ENCODE assay signal across 8 cellular contexts in genomic region chr13:27449081-27449603, GRCh38. TPM values are rescaled to one million over a fixed set of nuclear protein-coding genes. Genes with fewer than 3 reads are reported as not detected.
A peak's percentile ranks its signal among the peaks of the same experiment; 100 is the strongest.
DNase-seq lines count a peak whose midpoint lies in the region; ATAC-seq and TF ChIP-seq lines count a peak whose summit lies in the region.

No MANE protein-coding gene starts in this region.

- H3K27me3 ChIP-seq in kidney epithelial cell (ENCODE audit: control insufficient read depth, insufficient read depth, low read length) (no peaks in the 10 kb centered on the region), testis (no peaks in the 10 kb centered on the region)

- ATAC-seq in HG02642 (IDR thresholded peaks at IDR 0.05; ENCODE audit: poor library complexity, unreplicated experiment) (no peak), GM19467 (IDR thresholded peaks at IDR 0.05; ENCODE audit: unreplicated experiment) (no peak), left lobe of liver (no peak)

- H3K36me3 Mint-ChIP-seq in activated CD4-positive, alpha-beta T cell treated with anti-CD3 and anti-CD28 coated beads, Interleukin-2, amount 10 ng/mL, durations not matched to agents 24 days and 14 days (ENCODE audit: low read depth), result peaks cover 17% of the 10 kb centered on the region
- H3K36me3 Mint-ChIP-seq in activated T-helper 2 cell treated with anti-CD3 and anti-CD28 coated beads, Interferon-gamma antibody, Interleukin-2, Interleukin-4, amounts not matched to agents 10 μg/mL and 5 μg/mL and 100 μg/mL, durations not matched to agents 14 hours and 24 hours and 36 hours (ENCODE audit: low read depth), result peaks cover 17% of the 10 kb centered on the region

- intact Hi-C loops in activated CD4-positive, alpha-beta T cell treated with anti-CD3 and anti-CD28 coated beads, Interleukin-2, amount 10 ng/mL, durations not matched to agents 24 days and 14 days (cut with micrococcal nuclease), result no loop called here
- intact Hi-C loops in activated T-helper 2 cell treated with anti-CD3 and anti-CD28 coated beads, Interferon-gamma antibody, Interleukin-2, Interleukin-4, amounts not matched to agents 10 μg/mL and 5 μg/mL and 100 μg/mL, durations not matched to agents 14 hours and 24 hours and 36 hours (cut with micrococcal nuclease), result no loop called here
- intact Hi-C loops in testis (cut with DNase I; ENCODE audit: low total_unique reads), result no loop called here

- peak overlapping the region; percentile 98 for H3K27ac ChIP-seq in testis

- H3K27ac Mint-ChIP-seq in activated CD4-positive, alpha-beta T cell treated with anti-CD3 and anti-CD28 coated beads, Interleukin-2, amount 10 ng/mL, durations not matched to agents 24 days and 14 days, result peak overlapping the region; percentile 96
- H3K27ac Mint-ChIP-seq in activated T-helper 2 cell treated with anti-CD3 and anti-CD28 coated beads, Interferon-gamma antibody, Interleukin-2, Interleukin-4, amounts not matched to agents 10 μg/mL and 5 μg/mL and 100 μg/mL, durations not matched to agents 14 hours and 24 hours and 36 hours, result peak overlapping the region; percentile 94

- no peak for TF ChIP-seq POLR2A in testis (IDR thresholded peaks at IDR 0.05)

- H3K36me3 ChIP-seq in kidney epithelial cell (ENCODE audit: control insufficient read depth, insufficient read depth, low read length) (no peaks in the 10 kb centered on the region), testis (ENCODE audit: low read depth, missing control alignments) (no peaks in the 10 kb centered on the region)

- no peaks in the 10 kb centered on the region for H3K9me3 ChIP-seq in testis

- H3K4me1 ChIP-seq in testis, result peaks cover 22% of the 10 kb centered on the region

- no peaks in the 10 kb centered on the region for H3K27me3 Mint-ChIP-seq in activated CD4-positive, alpha-beta T cell treated with anti-CD3 and anti-CD28 coated beads, Interleukin-2, amount 10 ng/mL, durations not matched to agents 24 days and 14 days
- H3K27me3 Mint-ChIP-seq in activated T-helper 2 cell treated with anti-CD3 and anti-CD28 coated beads, Interferon-gamma antibody, Interleukin-2, Interleukin-4, amounts not matched to agents 10 μg/mL and 5 μg/mL and 100 μg/mL, durations not matched to agents 14 hours and 24 hours and 36 hours (ENCODE audit: low read depth), result no peaks in the 10 kb centered on the region

- H3K4me3 ChIP-seq in kidney epithelial cell (ENCODE audit: low read depth, low read length) (peak overlapping the region; percentile 62), testis (peak overlapping the region; percentile 91 to 98)

- peaks cover 43% of the 10 kb centered on the region for H3K4me1 Mint-ChIP-seq in activated CD4-positive, alpha-beta T cell treated with anti-CD3 and anti-CD28 coated beads, Interleukin-2, amount 10 ng/mL, durations not matched to agents 24 days and 14 days
- H3K4me1 Mint-ChIP-seq in activated T-helper 2 cell treated with anti-CD3 and anti-CD28 coated beads, Interferon-gamma antibody, Interleukin-2, Interleukin-4, amounts not matched to agents 10 μg/mL and 5 μg/mL and 100 μg/mL, durations not matched to agents 14 hours and 24 hours and 36 hours (ENCODE audit: low read depth), result peaks cover 48% of the 10 kb centered on the region

- TF ChIP-seq CTCF in kidney epithelial cell (IDR thresholded peaks at IDR 0.05; ENCODE audit: insufficient read depth, low read length, poor library complexity, severe bottlenecking), result no peak
- no peak for TF ChIP-seq CTCF in testis (IDR thresholded peaks at IDR 0.05)

- no peaks in the 10 kb centered on the region for H3K9me3 Mint-ChIP-seq in activated CD4-positive, alpha-beta T cell treated with anti-CD3 and anti-CD28 coated beads, Interleukin-2, amount 10 ng/mL, durations not matched to agents 24 days and 14 days
- H3K9me3 Mint-ChIP-seq in activated T-helper 2 cell treated with anti-CD3 and anti-CD28 coated beads, Interferon-gamma antibody, Interleukin-2, Interleukin-4, amounts not matched to agents 10 μg/mL and 5 μg/mL and 100 μg/mL, durations not matched to agents 14 hours and 24 hours and 36 hours, result no peaks in the 10 kb centered on the region

- WGBS in testis, 2 donors, result 27 to 30% methylated on average over 15 of the region's 15 CpGs

- peak overlapping the region; percentile 88 for H3K4me3 Mint-ChIP-seq in activated CD4-positive, alpha-beta T cell treated with anti-CD3 and anti-CD28 coated beads, Interleukin-2, amount 10 ng/mL, durations not matched to agents 24 days and 14 days
- peak overlapping the region; percentile 92 for H3K4me3 Mint-ChIP-seq in activated T-helper 2 cell treated with anti-CD3 and anti-CD28 coated beads, Interferon-gamma antibody, Interleukin-2, Interleukin-4, amounts not matched to agents 10 μg/mL and 5 μg/mL and 100 μg/mL, durations not matched to agents 14 hours and 24 hours and 36 hours (ENCODE audit: low read depth)

- DNase-seq in activated CD4-positive, alpha-beta T cell treated with anti-CD3 and anti-CD28 coated beads, Interleukin-2, amount 10 ng/mL, durations not matched to agents 24 days and 14 days, result peak; percentile 63
- DNase-seq in activated CD4-positive, alpha-beta T cell treated with anti-CD3 and anti-CD28 coated beads for 48 hours, result no peak
- DNase-seq in activated T-helper 2 cell treated with anti-CD3 and anti-CD28 coated beads, Interferon-gamma antibody, Interleukin-2, Interleukin-4, amounts not matched to agents 10 μg/mL and 5 μg/mL and 100 μg/mL, durations not matched to agents 14 hours and 24 hours and 36 hours (ENCODE audit: low spot score), result no peak
- DNase-seq in kidney epithelial cell (ENCODE audit: low read depth) (no peak), testis (peak; percentile 26), left lobe of liver (ENCODE audit: low spot score) (no peak)

RNA-seq across cellular contexts. Expression of gene MTIF3, which starts 1.2 kb away (rescaled TPM):
- total RNA-seq in activated CD4-positive, alpha-beta T cell treated with anti-CD3 and anti-CD28 coated beads, Interleukin-2, amount 10 ng/mL, durations not matched to agents 24 days and 14 days, result 28.8 and 30.4 TPM in 2 replicates
- total RNA-seq in activated T-helper 2 cell treated with anti-CD3 and anti-CD28 coated beads, Interferon-gamma antibody, Interleukin-2, Interleukin-4, amounts not matched to agents 10 μg/mL and 5 μg/mL and 100 μg/mL, durations not matched to agents 14 hours and 24 hours and 36 hours, result 25.0 and 32.0 TPM in 2 replicates
- total RNA-seq in kidney epithelial cell (44.8 and 105 TPM in 2 replicates), testis (100 to 1,000 TPM in 1 of 2 donors, 10 to 100 TPM in 1; 87.6 to 141 TPM), left lobe of liver (24.0 TPM)
- 94.2 TPM for polyA plus RNA-seq in testis (ENCODE audit: insufficient read depth, low read depth, low replicate concordance)

RNA-seq across cellular contexts. Expression of gene GTF3A, which starts 24.7 kb away (rescaled TPM):
- 279 and 284 TPM in 2 replicates for total RNA-seq in activated CD4-positive, alpha-beta T cell treated with anti-CD3 and anti-CD28 coated beads, Interleukin-2, amount 10 ng/mL, durations not matched to agents 24 days and 14 days
- 251 and 253 TPM in 2 replicates for total RNA-seq in activated T-helper 2 cell treated with anti-CD3 and anti-CD28 coated beads, Interferon-gamma antibody, Interleukin-2, Interleukin-4, amounts not matched to agents 10 μg/mL and 5 μg/mL and 100 μg/mL, durations not matched to agents 14 hours and 24 hours and 36 hours
- total RNA-seq in kidney epithelial cell (177 and 206 TPM in 2 replicates), testis (10 to 100 TPM; 73.2 to 75.7 TPM), left lobe of liver (64.5 TPM)
- polyA plus RNA-seq in testis (ENCODE audit: insufficient read depth, low read depth, low replicate concordance), result 82.6 TPM

Comparison
In these comparisons a context has a peak if more than half of its experiments do, and no peak if none do; other contexts are left out.
1. DNase-seq: peak in activated CD4-positive, alpha-beta T cell treated with anti-CD3 and anti-CD28 coated beads, Interleukin-2, amount 10 ng/mL, durations not matched to agents 24 days and 14 days (single experiment) and testis (single experiment); none in activated CD4-positive, alpha-beta T cell treated with anti-CD3 and anti-CD28 coated beads for 48 hours (single experiment), activated T-helper 2 cell treated with anti-CD3 and anti-CD28 coated beads, Interferon-gamma antibody, Interleukin-2, Interleukin-4, amounts not matched to agents 10 μg/mL and 5 μg/mL and 100 μg/mL, durations not matched to agents 14 hours and 24 hours and 36 hours (single experiment), kidney epithelial cell (single experiment) and left lobe of liver (single experiment).